8 cellular contexts compared by ENCODE assay signal in genomic region chr1:61083799-61084385, GRCh38. TPM values are rescaled to one million over a fixed set of nuclear protein-coding genes. Genes with fewer than 3 reads are reported as not detected.
DNase-seq lines count a peak whose midpoint lies in the region; ATAC-seq, FAIRE-seq and TF ChIP-seq lines count a peak whose summit lies in the region.

No MANE protein-coding gene starts in this region.

- DNase-seq in CD4-positive, CD25-positive, alpha-beta regulatory T cell: no peak
- DNase-seq in OCI-M1 (lab: John Stamatoyannopoulos, UW): peak; percentile 49
- no peak for DNase-seq in epithelial cell of esophagus (ENCODE audit: low read depth)
- no peak for DNase-seq in frontal cortex (ENCODE audit: low spot score in 2 of 2)
- DNase-seq in occipital lobe (lab: John Stamatoyannopoulos, UW): no peak
- DNase-seq in NCI-H524 (lab: John Stamatoyannopoulos, UW): no peak

- H3K27ac Mint-ChIP-seq in CD4-positive, CD25-positive, alpha-beta regulatory T cell: peak overlapping the region in 2 of 3 donors; percentile 60 to 73

- no peaks in the 10 kb centered on the region for H3K36me3 ChIP-seq in CD4-positive, CD25-positive, alpha-beta regulatory T cell (ENCODE audit: control insufficient read depth, insufficient read depth, low read length)
- H3K36me3 ChIP-seq in neuron (ENCODE audit: insufficient read depth, low read length): no peaks in the 10 kb centered on the region

- H3K4me3 ChIP-seq in CD4-positive, CD25-positive, alpha-beta regulatory T cell (ENCODE audit: low read depth, low read length): no peak overlapping the region
- H3K4me3 ChIP-seq in epithelial cell of esophagus (ENCODE audit: low read length): peak overlapping the region; percentile 85
- H3K4me3 ChIP-seq in neuron (ENCODE audit: low read length): no peak overlapping the region

- H3K27me3 ChIP-seq in CD4-positive, CD25-positive, alpha-beta regulatory T cell (ENCODE audit: control insufficient read depth, insufficient read depth, low read length): peaks cover 22% of the 10 kb centered on the region
- H3K27me3 ChIP-seq in neuron (ENCODE audit: insufficient read depth, low read length): peaks cover 74% of the 10 kb centered on the region

- no peaks in the 10 kb centered on the region for H3K36me3 Mint-ChIP-seq in CD4-positive, CD25-positive, alpha-beta regulatory T cell

- H3K27ac ChIP-seq in CD4-positive, CD25-positive, alpha-beta regulatory T cell (ENCODE audit: insufficient read depth, low read length, poor library complexity, severe bottlenecking): no peak overlapping the region

- peak overlapping the region; percentile 57 for H2AFZ ChIP-seq in neuron (ENCODE audit: low read depth, low read length)

- H3K9me3 Mint-ChIP-seq in CD4-positive, CD25-positive, alpha-beta regulatory T cell: peaks cover 0 to 4% (median 0%) of the 10 kb centered on the region in 7 donors

- H3K4me1 Mint-ChIP-seq in CD4-positive, CD25-positive, alpha-beta regulatory T cell: peaks cover 7 to 40% (median 27%) of the 10 kb centered on the region in 4 donors

- no peak for ATAC-seq in CD4-positive, CD25-positive, alpha-beta regulatory T cell (ENCODE audit: low read depth in 2 of 2)
- ATAC-seq in activated CD4-positive, CD25-positive, alpha-beta regulatory T cell treated with anti-CD3 and anti-CD28 coated beads, Interleukin-2, amount 50 U/mL, for 24 hours: no peak

- TF ChIP-seq CTCF in epithelial cell of esophagus (IDR thresholded peaks at IDR 0.05; ENCODE audit: insufficient read depth, low read depth, low read length, missing control alignments): no peak

- FAIRE-seq in frontal cortex (lab: Jason Lieb, UNC): no peak

- H3K4me1 ChIP-seq in CD4-positive, CD25-positive, alpha-beta regulatory T cell (ENCODE audit: control insufficient read depth, insufficient read depth, low read length, poor library complexity, severe bottlenecking): peaks cover 33% of the 10 kb centered on the region
- H3K4me1 ChIP-seq in neuron (ENCODE audit: insufficient read depth, low read length): peaks cover 11% of the 10 kb centered on the region

- peak overlapping the region; percentile 87 to 95 (median 90) for H3K4me3 Mint-ChIP-seq in CD4-positive, CD25-positive, alpha-beta regulatory T cell

- H3K9me3 ChIP-seq in CD4-positive, CD25-positive, alpha-beta regulatory T cell (ENCODE audit: control insufficient read depth in 2 of 2, low read length in 2 of 2): no peaks in the 10 kb centered on the region
- H3K9me3 ChIP-seq in neuron (ENCODE audit: low read length): no peaks in the 10 kb centered on the region

- peaks cover 66% of the 10 kb centered on the region for H3K27me3 Mint-ChIP-seq in CD4-positive, CD25-positive, alpha-beta regulatory T cell

RNA-seq across cellular contexts. Expression of gene NFIA, which starts 1.5 kb away (rescaled TPM):
- 1.5 TPM for total RNA-seq in CD4-positive, CD25-positive, alpha-beta regulatory T cell
- 1 to 10 TPM in 3 of 4 donors, under 1 TPM in 1; 0.86 to 3.9 (median 2.1) TPM for polyA plus RNA-seq in CD4-positive, CD25-positive, alpha-beta regulatory T cell
- total RNA-seq in frontal cortex (35.5 TPM), occipital lobe (41.5 TPM)

Comparison
In these comparisons a context has a peak if more than half of its experiments do, and no peak if none do; other contexts are left out.
1. RNA of gene NFIA, which starts 1.5 kb away (total RNA-seq): 41.5 TPM in occipital lobe (single experiment) and 35.5 TPM in frontal cortex (single experiment); 1.5 TPM in CD4-positive, CD25-positive, alpha-beta regulatory T cell (single experiment); every median in the first group is over 10 times any median in the second.